11 cellular contexts compared by ENCODE assay signal in genomic region chr10:97851341-97852001, GRCh38. TPM values are rescaled to one million over a fixed set of nuclear protein-coding genes. Genes with fewer than 3 reads are reported as not detected.
A peak's percentile ranks its signal among the peaks of the same experiment; 100 is the strongest.
DNase-seq lines count a peak whose midpoint lies in the region; ATAC-seq and TF ChIP-seq lines count a peak whose summit lies in the region.
"Had no signal": no experiment of that assay in that cellular context is flagged by ENCODE, and none has a peak within 500 bp of the region (broad histone marks: within the 10 kb centered on the region; RNA-seq: fewer than 3 reads in every experiment).

No MANE protein-coding gene starts in this region.

- no peak for TF ChIP-seq RAD21 in neural cell (conservative IDR thresholded peaks at IDR 0.05)

- H2AFZ ChIP-seq in OCI-LY7 (ENCODE audit: low read length) (no peak overlapping the region), neural cell (ENCODE audit: low read depth, low read length) (no peak overlapping the region)

- H3K4me3 Mint-ChIP-seq in activated naive CD8-positive, alpha-beta T cell treated with anti-CD3 and anti-CD28 coated beads, Interleukin-2, amount 50 U/mL, for 24 hours = no peak overlapping the region
- no peak overlapping the region for H3K4me3 Mint-ChIP-seq in progenitor cell of endocrine pancreas (ENCODE audit: low read depth)

- DNase-seq in DMS 273 (lab: John Stamatoyannopoulos, UW; ENCODE audit: unreplicated experiment) (peak; percentile 91), OCI-LY7 (ENCODE audit: low spot score) (peak; percentile 19), GM13977 (ENCODE audit: low spot score) (no peak), progenitor cell of endocrine pancreas (ENCODE audit: low spot score, unreplicated experiment) (no peak)
- no peak for DNase-seq in activated naive CD8-positive, alpha-beta T cell treated with anti-CD3 and anti-CD28 coated beads, Interleukin-2, amount 50 U/mL, for 24 hours
- DNase-seq: activated gamma-delta T cell treated with Interleukin-2 at 50 U/mL for 16 hours, NCI-H2107, pancreas had no signal

- no peak overlapping the region for H3K4me2 ChIP-seq in OCI-LY7 (ENCODE audit: low read length)
- H3K4me2 ChIP-seq in neural cell (ENCODE audit: low read length) = peak overlapping the region; percentile 97

- H3K9me3 Mint-ChIP-seq in activated naive CD8-positive, alpha-beta T cell treated with anti-CD3 and anti-CD28 coated beads, Interleukin-2, amount 50 U/mL, for 24 hours = no peaks in the 10 kb centered on the region
- no peaks in the 10 kb centered on the region for H3K9me3 Mint-ChIP-seq in progenitor cell of endocrine pancreas (ENCODE audit: low read depth)

- no peak for TF ChIP-seq EP300 in neural cell (conservative IDR thresholded peaks at IDR 0.05; ENCODE audit: poor library complexity, severe bottlenecking)

- H3K36me3 ChIP-seq in OCI-LY7 (ENCODE audit: insufficient read depth, low read length) (no peaks in the 10 kb centered on the region), neural cell (ENCODE audit: insufficient read depth, low read length) (no peaks in the 10 kb centered on the region)
- H3K36me3 ChIP-seq: pancreas had no signal

- POLR2A ChIA-PET in OCI-LY7 (lab: Charles Lee) = no interaction called here

- H3K79me2 ChIP-seq in OCI-LY7 (ENCODE audit: insufficient read depth, low read depth, low read length) = no peaks in the 10 kb centered on the region
- H3K79me2 ChIP-seq in neural cell (replicated peaks; ENCODE audit: insufficient read depth, low read length) = no peaks in the 10 kb centered on the region

- H3K9me3 ChIP-seq in OCI-LY7 (ENCODE audit: low read length) = no peaks in the 10 kb centered on the region
- no peaks in the 10 kb centered on the region for H3K9me3 ChIP-seq in neural cell (ENCODE audit: low read length)
- H3K9me3 ChIP-seq: pancreas had no signal

- peaks cover 34% of the 10 kb centered on the region for H3K4me1 Mint-ChIP-seq in activated naive CD8-positive, alpha-beta T cell treated with anti-CD3 and anti-CD28 coated beads, Interleukin-2, amount 50 U/mL, for 24 hours
- peaks cover 2% of the 10 kb centered on the region for H3K4me1 Mint-ChIP-seq in progenitor cell of endocrine pancreas (ENCODE audit: low read depth)

- intact Hi-C loops in OCI-LY7 (cut with micrococcal nuclease; ENCODE audit: unreplicated experiment) = no loop called here

- peaks cover 1% of the 10 kb centered on the region for H3K27me3 Mint-ChIP-seq in activated naive CD8-positive, alpha-beta T cell treated with anti-CD3 and anti-CD28 coated beads, Interleukin-2, amount 50 U/mL, for 24 hours
- peaks cover 52% of the 10 kb centered on the region for H3K27me3 Mint-ChIP-seq in progenitor cell of endocrine pancreas

- no peak for TF ChIP-seq CTCF in OCI-LY7 (conservative IDR thresholded peaks at IDR 0.05; ENCODE audit: low read length)
- no peak for TF ChIP-seq CTCF in neural cell (IDR thresholded peaks at IDR 0.05; ENCODE audit: poor library complexity, severe bottlenecking)
- no peak for TF ChIP-seq CTCF in GM13977 (IDR thresholded peaks at IDR 0.05; ENCODE audit: extremely low read depth, insufficient read depth, missing control alignments)
- no peak for TF ChIP-seq CTCF in progenitor cell of endocrine pancreas (IDR thresholded peaks at IDR 0.05; ENCODE audit: unreplicated experiment)

- CTCF ChIA-PET in OCI-LY7 (lab: Charles Lee; ENCODE audit: unreplicated experiment) = no interaction called here

- no peak overlapping the region for H3K9ac ChIP-seq in neural cell (ENCODE audit: low read length)

- no peaks in the 10 kb centered on the region for H3K9me2 ChIP-seq in OCI-LY7 (ENCODE audit: insufficient read depth, low read length)
- no peaks in the 10 kb centered on the region for H3K9me2 ChIP-seq in neural cell (ENCODE audit: insufficient read depth, low read length)

- no peak overlapping the region for H3K27ac Mint-ChIP-seq in activated naive CD8-positive, alpha-beta T cell treated with anti-CD3 and anti-CD28 coated beads, Interleukin-2, amount 50 U/mL, for 24 hours
- H3K27ac Mint-ChIP-seq in progenitor cell of endocrine pancreas = no peak overlapping the region

- H3K27me3 ChIP-seq in neural cell (ENCODE audit: insufficient read depth, low read depth, low read length) = peaks cover 34% of the 10 kb centered on the region
- H3K27me3 ChIP-seq: pancreas had no signal

- no peaks in the 10 kb centered on the region for H3K36me3 Mint-ChIP-seq in activated naive CD8-positive, alpha-beta T cell treated with anti-CD3 and anti-CD28 coated beads, Interleukin-2, amount 50 U/mL, for 24 hours (ENCODE audit: low read depth)
- no peaks in the 10 kb centered on the region for H3K36me3 Mint-ChIP-seq in progenitor cell of endocrine pancreas (ENCODE audit: insufficient read depth)

- in situ Hi-C loops in GM13977 (cut with MboI; ENCODE audit: low pct_unique_long_range_greater_than_20kb, low sequenced_read_pairs, unreplicated experiment) = no loop called here

- no peaks in the 10 kb centered on the region for H3F3A ChIP-seq in neural cell (ENCODE audit: insufficient read depth, low read length, poor library complexity, severe bottlenecking)

- peak; percentile 59 for ATAC-seq in activated naive CD8-positive, alpha-beta T cell treated with anti-CD3 and anti-CD28 coated beads, Interleukin-2, amount 50 U/mL, for 24 hours
- ATAC-seq in HG02610 (IDR thresholded peaks at IDR 0.05; ENCODE audit: unreplicated experiment) = no peak
- no peak for ATAC-seq in GM18511 (IDR thresholded peaks at IDR 0.05; ENCODE audit: unreplicated experiment)

- no peak overlapping the region for H3K4me3 ChIP-seq in OCI-LY7 (ENCODE audit: low read depth, low read length, poor library complexity, severe bottlenecking)
- peak overlapping the region; percentile 88 for H3K4me3 ChIP-seq in neural cell (ENCODE audit: low read length)

- no peaks in the 10 kb centered on the region for H3K4me1 ChIP-seq in OCI-LY7 (ENCODE audit: insufficient read depth, low read length, poor library complexity, severe bottlenecking)

- H3K27ac ChIP-seq in OCI-LY7 (ENCODE audit: low read depth, low read length, poor library complexity, severe bottlenecking) (no peak overlapping the region), neural cell (ENCODE audit: low read length) (no peak overlapping the region)
- H3K27ac ChIP-seq: pancreas had no signal

- BruUV-seq in OCI-LY7 (replicated peaks; lab: Mats Ljungman, UMichigan) = no TSS peak

- H4K20me1 ChIP-seq in OCI-LY7 (ENCODE audit: insufficient read depth, low read length) = no peaks in the 10 kb centered on the region; the same call in 1 of the 2 replicates
- no peaks in the 10 kb centered on the region for H4K20me1 ChIP-seq in neural cell (ENCODE audit: insufficient read depth)

TF ChIP-seq in neural cell, 6 proteins besides CTCF, POLR2A, EP300 and RAD21:
- TF ChIP-seq TAF1 (IDR thresholded peaks at IDR 0.05; ENCODE audit: low read depth) (no peak), POLR2AphosphoS5 (IDR thresholded peaks at IDR 0.05) (no peak), MXI1 (conservative IDR thresholded peaks at IDR 0.05; ENCODE audit: poor library complexity, severe bottlenecking) (no peak), SMC3 (conservative IDR thresholded peaks at IDR 0.05; ENCODE audit: poor library complexity) (no peak), EZH2 (IDR thresholded peaks at IDR 0.05; ENCODE audit: borderline replicate concordance, insufficient read depth, low read length, poor library complexity, severe bottlenecking) (no peak)
- TF ChIP-seq, protein P1, sequence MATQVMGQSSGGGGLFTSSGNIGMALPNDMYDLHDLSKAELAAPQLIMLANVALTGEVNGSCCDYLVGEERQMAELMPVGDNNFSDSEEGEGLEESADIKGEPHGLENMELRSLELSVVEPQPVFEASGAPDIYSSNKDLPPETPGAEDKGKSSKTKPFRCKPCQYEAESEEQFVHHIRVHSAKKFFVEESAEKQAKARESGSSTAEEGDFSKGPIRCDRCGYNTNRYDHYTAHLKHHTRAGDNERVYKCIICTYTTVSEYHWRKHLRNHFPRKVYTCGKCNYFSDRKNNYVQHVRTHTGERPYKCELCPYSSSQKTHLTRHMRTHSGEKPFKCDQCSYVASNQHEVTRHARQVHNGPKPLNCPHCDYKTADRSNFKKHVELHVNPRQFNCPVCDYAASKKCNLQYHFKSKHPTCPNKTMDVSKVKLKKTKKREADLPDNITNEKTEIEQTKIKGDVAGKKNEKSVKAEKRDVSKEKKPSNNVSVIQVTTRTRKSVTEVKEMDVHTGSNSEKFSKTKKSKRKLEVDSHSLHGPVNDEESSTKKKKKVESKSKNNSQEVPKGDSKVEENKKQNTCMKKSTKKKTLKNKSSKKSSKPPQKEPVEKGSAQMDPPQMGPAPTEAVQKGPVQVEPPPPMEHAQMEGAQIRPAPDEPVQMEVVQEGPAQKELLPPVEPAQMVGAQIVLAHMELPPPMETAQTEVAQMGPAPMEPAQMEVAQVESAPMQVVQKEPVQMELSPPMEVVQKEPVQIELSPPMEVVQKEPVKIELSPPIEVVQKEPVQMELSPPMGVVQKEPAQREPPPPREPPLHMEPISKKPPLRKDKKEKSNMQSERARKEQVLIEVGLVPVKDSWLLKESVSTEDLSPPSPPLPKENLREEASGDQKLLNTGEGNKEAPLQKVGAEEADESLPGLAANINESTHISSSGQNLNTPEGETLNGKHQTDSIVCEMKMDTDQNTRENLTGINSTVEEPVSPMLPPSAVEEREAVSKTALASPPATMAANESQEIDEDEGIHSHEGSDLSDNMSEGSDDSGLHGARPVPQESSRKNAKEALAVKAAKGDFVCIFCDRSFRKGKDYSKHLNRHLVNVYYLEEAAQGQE (IDR thresholded peaks at IDR 0.05; ENCODE audit: borderline replicate concordance) = no peak

RNA-seq across cellular contexts. Expression of gene GOLGA7B, which starts 1.8 kb away (rescaled TPM):
- total RNA-seq in OCI-LY7 (2014; rRNA removed; shearing (Covaris generic)) = 0.09 TPM in 1 of 2 replicates, not detected in the other
- total RNA-seq in OCI-LY7 (2022) (0.08 and 0.15 TPM in 2 replicates), progenitor cell of endocrine pancreas (1.1 and 1.4 TPM in 2 replicates)
- polyA plus RNA-seq in neural cell = 29.8 and 30.4 TPM in 2 replicates
- polyA minus RNA-seq in neural cell = 10.5 and 11.7 TPM in 2 replicates

Comparison
In these comparisons a context has a peak if more than half of its experiments do, and no peak if none do; other contexts are left out.
1. DNase-seq: peak in DMS 273 (single experiment) and OCI-LY7 (single experiment); none in activated naive CD8-positive, alpha-beta T cell treated with anti-CD3 and anti-CD28 coated beads, Interleukin-2, amount 50 U/mL, for 24 hours (single experiment), GM13977 (single experiment) and progenitor cell of endocrine pancreas (single experiment).